In genomic region chr18:158128-159036, GRCh38 we compare ENCODE assay signal across 1 cellular context.
TF ChIP-seq lines count a peak whose summit lies in the region.

USP14 (plus strand) TSS chr18:158557; CDS start chr18:158699, 142 bp downstream.

TF ChIP-seq in HEK293, 187 proteins besides CTCF, POLR2A, EP300 and RAD21 (continued from another document):
- TF ChIP-seq PRDM4 (tag by site-specific recombination; IDR thresholded peaks at IDR 0.05) (no peak), ZNF701 (tag by site-specific recombination; IDR thresholded peaks at IDR 0.05) (no peak), ZNF335 (tag by site-specific recombination; conservative IDR thresholded peaks at IDR 0.05) (peak; percentile 70), ZNF391 (tag by site-specific recombination; IDR thresholded peaks at IDR 0.05; ENCODE audit: borderline replicate concordance, low read depth) (0 out of 2 replicates have a peak, but pooled peaks have one; percentile 60), ZNF561 (tag by site-specific recombination; IDR thresholded peaks at IDR 0.05; ENCODE audit: borderline replicate concordance) (peak; percentile 87; the same call in 1 of the 2 replicates), ZNF202 (tag by site-specific recombination; IDR thresholded peaks at IDR 0.05; ENCODE audit: borderline replicate concordance) (no peak), ZNF558 (tag by site-specific recombination; IDR thresholded peaks at IDR 0.05) (no peak), ZXDB (tag by site-specific recombination; IDR thresholded peaks at IDR 0.05) (peak; percentile 83), PATZ1 (tag by site-specific recombination; IDR thresholded peaks at IDR 0.05) (peak; percentile 74), ZNF664 (tag by site-specific recombination; IDR thresholded peaks at IDR 0.05) (no peak), ZNF600 (tag by site-specific recombination; IDR thresholded peaks at IDR 0.05) (peak; percentile 43; the same call in 1 of the 2 replicates), ZNF501 (tag by site-specific recombination; IDR thresholded peaks at IDR 0.05) (peak; percentile 25; the same call in 1 of the 2 replicates)
